1 cellular context compared by ENCODE assay signal in the genomic region with DNA sequence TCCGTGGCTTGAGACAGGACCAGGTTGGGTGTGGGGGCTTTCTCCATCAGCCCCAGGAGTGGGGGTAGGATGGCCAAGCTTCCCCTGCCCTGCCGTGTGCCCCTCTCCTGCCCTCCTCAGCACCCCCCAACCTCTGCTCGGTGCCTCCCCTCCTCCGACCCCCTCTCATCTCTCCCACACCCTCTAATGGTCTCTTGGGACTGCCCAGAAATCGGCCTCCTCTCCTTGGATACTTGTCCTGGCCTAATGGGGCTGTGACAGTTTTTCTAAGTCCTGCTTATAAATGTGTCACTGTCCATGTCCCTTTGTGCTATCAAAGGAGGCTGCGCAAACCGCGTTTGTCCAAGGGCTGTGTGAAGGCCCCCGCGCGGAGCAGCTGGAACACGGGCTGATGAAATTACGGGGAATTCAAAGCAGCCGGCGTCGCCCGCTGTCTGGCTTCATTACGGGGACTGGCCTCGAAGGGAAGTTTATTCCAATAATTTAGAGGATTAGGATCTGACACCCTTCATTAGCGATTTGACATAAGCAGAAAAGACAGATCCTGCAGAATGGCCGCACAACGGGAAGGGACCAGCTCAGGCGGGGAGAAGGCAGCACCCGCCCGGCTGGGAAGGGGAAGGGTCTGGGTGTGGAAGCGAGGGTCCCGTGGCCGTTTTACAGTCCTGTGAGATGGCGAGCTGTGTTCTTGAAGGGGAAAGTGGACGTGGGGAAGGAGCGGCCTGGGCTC.
TF ChIP-seq lines count a peak whose summit lies in the region.

No MANE protein-coding gene starts in this region.

TF ChIP-seq in WTC11, 78 proteins besides CTCF, POLR2A, EP300 and RAD21 (continued from another document):
- TF ChIP-seq E2F4 (CRISPR knock-in tag; IDR thresholded peaks at IDR 0.05; ENCODE audit: borderline replicate concordance, low read depth), result no peak
TF ChIP-seq in WTC11: peak in this region for 0.
